1 cellular context compared by ENCODE assay signal in genomic region chr2:240060977-240061591, GRCh38.
TF ChIP-seq lines count a peak whose summit lies in the region.

No MANE protein-coding gene starts in this region.

TF ChIP-seq in WTC11, 78 proteins besides CTCF, POLR2A, EP300 and RAD21 (continued from another document):
- TF ChIP-seq, protein P1, sequence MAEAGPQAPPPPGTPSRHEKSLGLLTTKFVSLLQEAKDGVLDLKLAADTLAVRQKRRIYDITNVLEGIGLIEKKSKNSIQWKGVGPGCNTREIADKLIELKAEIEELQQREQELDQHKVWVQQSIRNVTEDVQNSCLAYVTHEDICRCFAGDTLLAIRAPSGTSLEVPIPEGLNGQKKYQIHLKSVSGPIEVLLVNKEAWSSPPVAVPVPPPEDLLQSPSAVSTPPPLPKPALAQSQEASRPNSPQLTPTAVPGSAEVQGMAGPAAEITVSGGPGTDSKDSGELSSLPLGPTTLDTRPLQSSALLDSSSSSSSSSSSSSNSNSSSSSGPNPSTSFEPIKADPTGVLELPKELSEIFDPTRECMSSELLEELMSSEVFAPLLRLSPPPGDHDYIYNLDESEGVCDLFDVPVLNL (CRISPR knock-in tag; IDR thresholded peaks at IDR 0.05; ENCODE audit: borderline replicate concordance, low read depth): no peak
- TF ChIP-seq HMGXB4 (CRISPR knock-in tag; IDR thresholded peaks at IDR 0.05): no peak
- no peak for TF ChIP-seq MAX (CRISPR knock-in tag; IDR thresholded peaks at IDR 0.05)
- TF ChIP-seq GTF2I (CRISPR knock-in tag; conservative IDR thresholded peaks at IDR 0.05): no peak
- no peak for TF ChIP-seq ERG (CRISPR knock-in tag; IDR thresholded peaks at IDR 0.05)
- no peak for TF ChIP-seq GRHL2 (CRISPR knock-in tag; IDR thresholded peaks at IDR 0.05; ENCODE audit: insufficient replicate concordance, severe bottlenecking)
- TF ChIP-seq ZNF232 (CRISPR knock-in tag; IDR thresholded peaks at IDR 0.05): no peak
- TF ChIP-seq ZNF138 (CRISPR knock-in tag; conservative IDR thresholded peaks at IDR 0.05): no peak
- TF ChIP-seq NR3C1 (CRISPR knock-in tag; conservative IDR thresholded peaks at IDR 0.05; ENCODE audit: low read depth): no peak
- TF ChIP-seq, protein P2, sequence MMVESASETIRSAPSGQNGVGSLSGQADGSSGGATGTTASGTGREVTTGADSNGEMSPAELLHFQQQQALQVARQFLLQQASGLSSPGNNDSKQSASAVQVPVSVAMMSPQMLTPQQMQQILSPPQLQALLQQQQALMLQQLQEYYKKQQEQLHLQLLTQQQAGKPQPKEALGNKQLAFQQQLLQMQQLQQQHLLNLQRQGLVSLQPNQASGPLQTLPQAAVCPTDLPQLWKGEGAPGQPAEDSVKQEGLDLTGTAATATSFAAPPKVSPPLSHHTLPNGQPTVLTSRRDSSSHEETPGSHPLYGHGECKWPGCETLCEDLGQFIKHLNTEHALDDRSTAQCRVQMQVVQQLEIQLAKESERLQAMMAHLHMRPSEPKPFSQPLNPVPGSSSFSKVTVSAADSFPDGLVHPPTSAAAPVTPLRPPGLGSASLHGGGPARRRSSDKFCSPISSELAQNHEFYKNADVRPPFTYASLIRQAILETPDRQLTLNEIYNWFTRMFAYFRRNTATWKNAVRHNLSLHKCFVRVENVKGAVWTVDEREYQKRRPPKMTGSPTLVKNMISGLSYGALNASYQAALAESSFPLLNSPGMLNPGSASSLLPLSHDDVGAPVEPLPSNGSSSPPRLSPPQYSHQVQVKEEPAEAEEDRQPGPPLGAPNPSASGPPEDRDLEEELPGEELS (CRISPR knock-in tag; IDR thresholded peaks at IDR 0.05): no peak
- TF ChIP-seq ELF4 (CRISPR knock-in tag; IDR thresholded peaks at IDR 0.05; ENCODE audit: low read depth): no peak
- TF ChIP-seq, protein P3, sequence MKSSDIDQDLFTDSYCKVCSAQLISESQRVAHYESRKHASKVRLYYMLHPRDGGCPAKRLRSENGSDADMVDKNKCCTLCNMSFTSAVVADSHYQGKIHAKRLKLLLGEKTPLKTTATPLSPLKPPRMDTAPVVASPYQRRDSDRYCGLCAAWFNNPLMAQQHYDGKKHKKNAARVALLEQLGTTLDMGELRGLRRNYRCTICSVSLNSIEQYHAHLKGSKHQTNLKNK (CRISPR knock-in tag; IDR thresholded peaks at IDR 0.05): no peak
- no peak for TF ChIP-seq HMGA2 (CRISPR knock-in tag; IDR thresholded peaks at IDR 0.05)
- TF ChIP-seq, protein P4, sequence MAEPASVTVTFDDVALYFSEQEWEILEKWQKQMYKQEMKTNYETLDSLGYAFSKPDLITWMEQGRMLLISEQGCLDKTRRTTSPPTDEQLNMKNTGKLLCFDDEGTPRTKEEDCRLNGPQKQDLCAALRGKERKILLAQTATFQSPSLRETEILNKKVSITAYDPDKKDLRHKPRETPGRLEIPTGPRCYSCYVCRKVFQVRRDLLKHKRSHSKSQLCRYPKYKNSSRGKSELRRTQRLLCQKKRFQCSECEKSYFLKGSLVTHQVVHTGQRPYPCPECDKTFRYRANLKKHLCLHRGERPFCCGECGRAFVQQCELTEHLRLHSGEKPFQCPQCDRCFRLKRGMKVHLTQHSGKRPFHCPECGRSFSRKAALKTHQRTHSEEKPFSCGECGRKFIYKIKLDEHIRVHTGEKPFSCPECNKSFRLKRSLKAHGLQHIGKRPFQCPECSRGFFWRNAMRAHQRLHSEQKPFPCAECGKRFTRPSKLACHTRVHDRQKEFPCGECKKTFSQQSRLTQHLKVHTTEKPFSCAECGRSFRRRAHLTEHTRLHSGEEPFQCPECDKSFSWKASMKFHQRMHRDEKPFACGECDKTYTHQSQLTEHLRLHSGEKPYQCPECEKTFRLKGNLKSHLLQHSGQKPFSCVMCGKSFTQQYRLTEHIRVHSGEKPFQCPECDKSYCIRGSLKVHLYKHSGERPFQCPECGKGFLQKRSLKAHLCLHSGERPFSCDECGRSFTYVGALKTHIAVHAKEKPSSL (CRISPR knock-in tag; conservative IDR thresholded peaks at IDR 0.05): no peak
- TF ChIP-seq, protein P5, sequence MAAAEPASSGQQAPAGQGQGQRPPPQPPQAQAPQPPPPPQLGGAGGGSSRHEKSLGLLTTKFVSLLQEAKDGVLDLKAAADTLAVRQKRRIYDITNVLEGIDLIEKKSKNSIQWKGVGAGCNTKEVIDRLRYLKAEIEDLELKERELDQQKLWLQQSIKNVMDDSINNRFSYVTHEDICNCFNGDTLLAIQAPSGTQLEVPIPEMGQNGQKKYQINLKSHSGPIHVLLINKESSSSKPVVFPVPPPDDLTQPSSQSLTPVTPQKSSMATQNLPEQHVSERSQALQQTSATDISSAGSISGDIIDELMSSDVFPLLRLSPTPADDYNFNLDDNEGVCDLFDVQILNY (CRISPR knock-in tag; IDR thresholded peaks at IDR 0.05): no peak
- no peak for TF ChIP-seq ZNF396 (CRISPR knock-in tag; IDR thresholded peaks at IDR 0.05; ENCODE audit: borderline replicate concordance)
